Comparison of ENCODE assay signal across 1 cellular context in genomic region chr10:125161570-125162139, GRCh38.
TF ChIP-seq lines count a peak whose summit lies in the region.

No MANE protein-coding gene starts in this region.

TF ChIP-seq in HEK293, 187 proteins besides CTCF, POLR2A, EP300 and RAD21 (continued from another document):
- TF ChIP-seq ZBTB10 (tag by site-specific recombination; IDR thresholded peaks at IDR 0.05) (0 out of 2 replicates have a peak, but pooled peaks have one; percentile 20), ZNF548 (tag by site-specific recombination; IDR thresholded peaks at IDR 0.05) (no peak), ZNF266 (tag by site-specific recombination; IDR thresholded peaks at IDR 0.05; ENCODE audit: low read depth) (no peak), ZNF521 (tag by site-specific recombination; IDR thresholded peaks at IDR 0.05) (no peak), ZNF473 (tag by site-specific recombination; IDR thresholded peaks at IDR 0.05) (no peak), HOXD13 (CRISPR knock-in tag; IDR thresholded peaks at IDR 0.05; ENCODE audit: borderline replicate concordance) (no peak), ZNF274 (IDR thresholded peaks at IDR 0.05; ENCODE audit: low read length) (no peak), ZNF274 (tag by site-specific recombination; IDR thresholded peaks at IDR 0.05; ENCODE audit: borderline replicate concordance) (no peak), ZNF280C (tag by site-specific recombination; IDR thresholded peaks at IDR 0.05) (no peak), ZNF488 (tag by site-specific recombination; IDR thresholded peaks at IDR 0.05) (no peak), HOXA7 (CRISPR knock-in tag; IDR thresholded peaks at IDR 0.05; ENCODE audit: borderline replicate concordance) (no peak), ZNF37A (tag by site-specific recombination; IDR thresholded peaks at IDR 0.05) (no peak), ZNF621 (tag by site-specific recombination; IDR thresholded peaks at IDR 0.05) (no peak), ZNF426 (tag by site-specific recombination; IDR thresholded peaks at IDR 0.05) (no peak), HOXC10 (CRISPR knock-in tag; IDR thresholded peaks at IDR 0.05) (no peak), ZNF664 (tag by site-specific recombination; IDR thresholded peaks at IDR 0.05) (no peak), ZNF501 (tag by site-specific recombination; IDR thresholded peaks at IDR 0.05) (no peak), ZEB2 (tag by site-specific recombination; IDR thresholded peaks at IDR 0.05) (peak; percentile 34; the same call in 1 of the 2 replicates), ZSCAN30 (tag by site-specific recombination; IDR thresholded peaks at IDR 0.05) (no peak), MEIS1 (CRISPR knock-in tag; IDR thresholded peaks at IDR 0.05; ENCODE audit: borderline replicate concordance) (no peak), PRDM6 (tag by site-specific recombination; IDR thresholded peaks at IDR 0.05) (no peak), ZNF624 (tag by site-specific recombination; IDR thresholded peaks at IDR 0.05) (no peak), PRDM10 (tag by site-specific recombination; IDR thresholded peaks at IDR 0.05) (no peak), ZFHX2 (tag by site-specific recombination; conservative IDR thresholded peaks at IDR 0.05) (0 out of 2 replicates have a peak, but pooled peaks have one; percentile 6), GLI4 (tag by site-specific recombination; IDR thresholded peaks at IDR 0.05) (no peak), GLIS2 (tag by site-specific recombination; IDR thresholded peaks at IDR 0.05) (peak; percentile 81), ZBTB1 (tag by site-specific recombination; IDR thresholded peaks at IDR 0.05) (no peak), ZNF391 (tag by site-specific recombination; IDR thresholded peaks at IDR 0.05; ENCODE audit: borderline replicate concordance, low read depth) (no peak), MZF1 (tag by site-specific recombination; IDR thresholded peaks at IDR 0.05; ENCODE audit: borderline replicate concordance) (no peak), ZNF133 (tag by site-specific recombination; IDR thresholded peaks at IDR 0.05) (no peak), ZBTB11 (tag by site-specific recombination; conservative IDR thresholded peaks at IDR 0.05; ENCODE audit: low read depth) (no peak; the same call in 1 of the 2 replicates), ZNF341 (tag by site-specific recombination; IDR thresholded peaks at IDR 0.05; ENCODE audit: low read depth) (no peak)
